In the genomic region with DNA sequence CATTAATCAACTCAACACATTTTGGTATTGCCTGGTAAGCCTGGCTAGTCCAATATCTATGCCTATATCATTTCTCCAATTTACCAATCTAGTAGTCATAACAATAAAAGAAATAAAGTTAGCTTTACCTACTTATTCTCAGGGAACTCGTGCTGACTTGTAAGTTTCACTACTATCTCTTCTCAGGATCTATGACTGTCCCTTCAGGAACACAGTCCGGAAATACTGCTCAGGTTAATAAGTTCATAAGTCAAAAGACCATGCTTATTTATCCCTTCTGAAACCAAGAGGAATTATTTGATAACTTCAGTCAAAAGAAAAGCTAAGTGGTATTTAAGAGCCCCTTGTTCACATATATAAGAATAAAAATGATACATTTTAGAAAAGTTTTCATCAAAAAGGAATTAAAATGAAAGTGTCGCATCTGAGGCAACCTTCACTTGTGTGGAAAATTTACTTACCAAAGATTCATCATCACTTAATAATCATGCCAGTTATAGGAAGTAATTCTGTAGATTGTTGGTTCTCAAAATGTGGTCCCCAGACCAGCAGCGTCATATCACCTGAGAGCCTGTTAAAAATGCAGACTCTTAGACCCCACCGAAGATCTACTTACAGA, we compare ENCODE assay signal across 1 cellular context.
TF ChIP-seq lines count a peak whose summit lies in the region.

No MANE protein-coding gene starts in this region.

TF ChIP-seq in K562, 482 proteins besides CTCF, POLR2A, EP300 and RAD21 (continued from another document and continues in another):
- TF ChIP-seq, protein P1, sequence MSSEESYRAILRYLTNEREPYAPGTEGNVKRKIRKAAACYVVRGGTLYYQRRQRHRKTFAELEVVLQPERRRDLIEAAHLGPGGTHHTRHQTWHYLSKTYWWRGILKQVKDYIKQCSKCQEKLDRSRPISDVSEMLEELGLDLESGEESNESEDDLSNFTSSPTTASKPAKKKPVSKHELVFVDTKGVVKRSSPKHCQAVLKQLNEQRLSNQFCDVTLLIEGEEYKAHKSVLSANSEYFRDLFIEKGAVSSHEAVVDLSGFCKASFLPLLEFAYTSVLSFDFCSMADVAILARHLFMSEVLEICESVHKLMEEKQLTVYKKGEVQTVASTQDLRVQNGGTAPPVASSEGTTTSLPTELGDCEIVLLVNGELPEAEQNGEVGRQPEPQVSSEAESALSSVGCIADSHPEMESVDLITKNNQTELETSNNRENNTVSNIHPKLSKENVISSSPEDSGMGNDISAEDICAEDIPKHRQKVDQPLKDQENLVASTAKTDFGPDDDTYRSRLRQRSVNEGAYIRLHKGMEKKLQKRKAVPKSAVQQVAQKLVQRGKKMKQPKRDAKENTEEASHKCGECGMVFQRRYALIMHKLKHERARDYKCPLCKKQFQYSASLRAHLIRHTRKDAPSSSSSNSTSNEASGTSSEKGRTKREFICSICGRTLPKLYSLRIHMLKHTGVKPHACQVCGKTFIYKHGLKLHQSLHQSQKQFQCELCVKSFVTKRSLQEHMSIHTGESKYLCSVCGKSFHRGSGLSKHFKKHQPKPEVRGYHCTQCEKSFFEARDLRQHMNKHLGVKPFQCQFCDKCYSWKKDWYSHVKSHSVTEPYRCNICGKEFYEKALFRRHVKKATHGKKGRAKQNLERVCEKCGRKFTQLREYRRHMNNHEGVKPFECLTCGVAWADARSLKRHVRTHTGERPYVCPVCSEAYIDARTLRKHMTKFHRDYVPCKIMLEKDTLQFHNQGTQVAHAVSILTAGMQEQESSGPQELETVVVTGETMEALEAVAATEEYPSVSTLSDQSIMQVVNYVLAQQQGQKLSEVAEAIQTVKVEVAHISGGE (CRISPR knock-in tag; IDR thresholded peaks at IDR 0.05), result peak in 1 of 3 experiments; percentile 38; a peak in 1 of 6 replicates
- no peak for TF ChIP-seq ZBTB1 (CRISPR knock-in tag; IDR thresholded peaks at IDR 0.05; ENCODE audit: borderline replicate concordance, low read depth)
- TF ChIP-seq, protein P2, sequence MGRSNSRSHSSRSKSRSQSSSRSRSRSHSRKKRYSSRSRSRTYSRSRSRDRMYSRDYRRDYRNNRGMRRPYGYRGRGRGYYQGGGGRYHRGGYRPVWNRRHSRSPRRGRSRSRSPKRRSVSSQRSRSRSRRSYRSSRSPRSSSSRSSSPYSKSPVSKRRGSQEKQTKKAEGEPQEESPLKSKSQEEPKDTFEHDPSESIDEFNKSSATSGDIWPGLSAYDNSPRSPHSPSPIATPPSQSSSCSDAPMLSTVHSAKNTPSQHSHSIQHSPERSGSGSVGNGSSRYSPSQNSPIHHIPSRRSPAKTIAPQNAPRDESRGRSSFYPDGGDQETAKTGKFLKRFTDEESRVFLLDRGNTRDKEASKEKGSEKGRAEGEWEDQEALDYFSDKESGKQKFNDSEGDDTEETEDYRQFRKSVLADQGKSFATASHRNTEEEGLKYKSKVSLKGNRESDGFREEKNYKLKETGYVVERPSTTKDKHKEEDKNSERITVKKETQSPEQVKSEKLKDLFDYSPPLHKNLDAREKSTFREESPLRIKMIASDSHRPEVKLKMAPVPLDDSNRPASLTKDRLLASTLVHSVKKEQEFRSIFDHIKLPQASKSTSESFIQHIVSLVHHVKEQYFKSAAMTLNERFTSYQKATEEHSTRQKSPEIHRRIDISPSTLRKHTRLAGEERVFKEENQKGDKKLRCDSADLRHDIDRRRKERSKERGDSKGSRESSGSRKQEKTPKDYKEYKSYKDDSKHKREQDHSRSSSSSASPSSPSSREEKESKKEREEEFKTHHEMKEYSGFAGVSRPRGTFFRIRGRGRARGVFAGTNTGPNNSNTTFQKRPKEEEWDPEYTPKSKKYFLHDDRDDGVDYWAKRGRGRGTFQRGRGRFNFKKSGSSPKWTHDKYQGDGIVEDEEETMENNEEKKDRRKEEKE (IDR thresholded peaks at IDR 0.05; ENCODE audit: borderline replicate concordance in 1 of 2, control insufficient read depth in 1 of 2, low read depth in 2 of 2, low read length in 1 of 2), result no peak
- TF ChIP-seq, protein P3, sequence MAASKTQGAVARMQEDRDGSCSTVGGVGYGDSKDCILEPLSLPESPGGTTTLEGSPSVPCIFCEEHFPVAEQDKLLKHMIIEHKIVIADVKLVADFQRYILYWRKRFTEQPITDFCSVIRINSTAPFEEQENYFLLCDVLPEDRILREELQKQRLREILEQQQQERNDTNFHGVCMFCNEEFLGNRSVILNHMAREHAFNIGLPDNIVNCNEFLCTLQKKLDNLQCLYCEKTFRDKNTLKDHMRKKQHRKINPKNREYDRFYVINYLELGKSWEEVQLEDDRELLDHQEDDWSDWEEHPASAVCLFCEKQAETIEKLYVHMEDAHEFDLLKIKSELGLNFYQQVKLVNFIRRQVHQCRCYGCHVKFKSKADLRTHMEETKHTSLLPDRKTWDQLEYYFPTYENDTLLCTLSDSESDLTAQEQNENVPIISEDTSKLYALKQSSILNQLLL (CRISPR knock-in tag; IDR thresholded peaks at IDR 0.05; ENCODE audit: borderline replicate concordance), result no peak
- TF ChIP-seq CHD4 (IDR thresholded peaks at IDR 0.05; ENCODE audit: insufficient read depth, insufficient replicate concordance, low read depth, low read length, poor library complexity, severe bottlenecking), result no peak
- TF ChIP-seq ZSCAN32 (CRISPR knock-in tag; IDR thresholded peaks at IDR 0.05), result no peak
- TF ChIP-seq SMARCA4 (IDR thresholded peaks at IDR 0.05), result peak; percentile 74
- peak; percentile 17 for TF ChIP-seq TBP (optimal IDR thresholded peaks at IDR 0.05; ENCODE audit: low read depth, low read length)
- no peak for TF ChIP-seq MAFF (IDR thresholded peaks at IDR 0.05; ENCODE audit: low read length)
- TF ChIP-seq POLR2G (IDR thresholded peaks at IDR 0.05; ENCODE audit: low read depth, low read length), result no peak
- TF ChIP-seq POLR2H (tag; IDR thresholded peaks at IDR 0.05; ENCODE audit: low read depth), result no peak
- TF ChIP-seq, protein P4, sequence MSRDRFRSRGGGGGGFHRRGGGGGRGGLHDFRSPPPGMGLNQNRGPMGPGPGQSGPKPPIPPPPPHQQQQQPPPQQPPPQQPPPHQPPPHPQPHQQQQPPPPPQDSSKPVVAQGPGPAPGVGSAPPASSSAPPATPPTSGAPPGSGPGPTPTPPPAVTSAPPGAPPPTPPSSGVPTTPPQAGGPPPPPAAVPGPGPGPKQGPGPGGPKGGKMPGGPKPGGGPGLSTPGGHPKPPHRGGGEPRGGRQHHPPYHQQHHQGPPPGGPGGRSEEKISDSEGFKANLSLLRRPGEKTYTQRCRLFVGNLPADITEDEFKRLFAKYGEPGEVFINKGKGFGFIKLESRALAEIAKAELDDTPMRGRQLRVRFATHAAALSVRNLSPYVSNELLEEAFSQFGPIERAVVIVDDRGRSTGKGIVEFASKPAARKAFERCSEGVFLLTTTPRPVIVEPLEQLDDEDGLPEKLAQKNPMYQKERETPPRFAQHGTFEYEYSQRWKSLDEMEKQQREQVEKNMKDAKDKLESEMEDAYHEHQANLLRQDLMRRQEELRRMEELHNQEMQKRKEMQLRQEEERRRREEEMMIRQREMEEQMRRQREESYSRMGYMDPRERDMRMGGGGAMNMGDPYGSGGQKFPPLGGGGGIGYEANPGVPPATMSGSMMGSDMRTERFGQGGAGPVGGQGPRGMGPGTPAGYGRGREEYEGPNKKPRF (IDR thresholded peaks at IDR 0.05; ENCODE audit: low read depth, low read length), result no peak
- TF ChIP-seq NFATC3 (IDR thresholded peaks at IDR 0.05), result no peak
- TF ChIP-seq MEF2D (tag; conservative IDR thresholded peaks at IDR 0.05; ENCODE audit: low read depth), result no peak
- TF ChIP-seq HEY1 (CRISPR knock-in tag; IDR thresholded peaks at IDR 0.05; ENCODE audit: borderline replicate concordance), result no peak
- no peak for TF ChIP-seq ZNF354B (CRISPR knock-in tag; IDR thresholded peaks at IDR 0.05)
- no peak for TF ChIP-seq ADNP (tag; IDR thresholded peaks at IDR 0.05)
- TF ChIP-seq RBM14 (IDR thresholded peaks at IDR 0.05; ENCODE audit: borderline replicate concordance, insufficient read depth, low read depth, low read length), result no peak
- TF ChIP-seq ZNF717 (CRISPR knock-in tag; IDR thresholded peaks at IDR 0.05), result no peak
- no peak for TF ChIP-seq ZC3H8 (IDR thresholded peaks at IDR 0.05)
- TF ChIP-seq SMARCA5 (IDR thresholded peaks at IDR 0.05), result no peak
- TF ChIP-seq SRSF7 (optimal IDR thresholded peaks at IDR 0.05; ENCODE audit: low read depth, low read length), result no peak
- TF ChIP-seq, protein P5, sequence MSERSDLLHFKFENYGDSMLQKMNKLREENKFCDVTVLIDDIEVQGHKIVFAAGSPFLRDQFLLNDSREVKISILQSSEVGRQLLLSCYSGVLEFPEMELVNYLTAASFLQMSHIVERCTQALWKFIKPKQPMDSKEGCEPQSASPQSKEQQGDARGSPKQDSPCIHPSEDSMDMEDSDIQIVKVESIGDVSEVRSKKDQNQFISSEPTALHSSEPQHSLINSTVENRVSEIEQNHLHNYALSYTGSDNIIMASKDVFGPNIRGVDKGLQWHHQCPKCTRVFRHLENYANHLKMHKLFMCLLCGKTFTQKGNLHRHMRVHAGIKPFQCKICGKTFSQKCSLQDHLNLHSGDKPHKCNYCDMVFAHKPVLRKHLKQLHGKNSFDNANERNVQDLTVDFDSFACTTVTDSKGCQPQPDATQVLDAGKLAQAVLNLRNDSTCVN (CRISPR knock-in tag; IDR thresholded peaks at IDR 0.05), result no peak
- TF ChIP-seq SIRT6 (IDR thresholded peaks at IDR 0.05; ENCODE audit: low read depth, low read length), result no peak
- no peak for TF ChIP-seq ZBED1 (IDR thresholded peaks at IDR 0.05)
- TF ChIP-seq ARID1B (IDR thresholded peaks at IDR 0.05), result peak; percentile 70
- TF ChIP-seq, protein P6, sequence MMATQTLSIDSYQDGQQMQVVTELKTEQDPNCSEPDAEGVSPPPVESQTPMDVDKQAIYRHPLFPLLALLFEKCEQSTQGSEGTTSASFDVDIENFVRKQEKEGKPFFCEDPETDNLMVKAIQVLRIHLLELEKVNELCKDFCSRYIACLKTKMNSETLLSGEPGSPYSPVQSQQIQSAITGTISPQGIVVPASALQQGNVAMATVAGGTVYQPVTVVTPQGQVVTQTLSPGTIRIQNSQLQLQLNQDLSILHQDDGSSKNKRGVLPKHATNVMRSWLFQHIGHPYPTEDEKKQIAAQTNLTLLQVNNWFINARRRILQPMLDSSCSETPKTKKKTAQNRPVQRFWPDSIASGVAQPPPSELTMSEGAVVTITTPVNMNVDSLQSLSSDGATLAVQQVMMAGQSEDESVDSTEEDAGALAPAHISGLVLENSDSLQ (IDR thresholded peaks at IDR 0.05), result no peak
- TF ChIP-seq FOXK2 (conservative IDR thresholded peaks at IDR 0.05 in 1 of 2, IDR thresholded peaks at IDR 0.05 in 1 of 2; ENCODE audit: low read depth in 2 of 2), result no peak
- TF ChIP-seq, protein P7, sequence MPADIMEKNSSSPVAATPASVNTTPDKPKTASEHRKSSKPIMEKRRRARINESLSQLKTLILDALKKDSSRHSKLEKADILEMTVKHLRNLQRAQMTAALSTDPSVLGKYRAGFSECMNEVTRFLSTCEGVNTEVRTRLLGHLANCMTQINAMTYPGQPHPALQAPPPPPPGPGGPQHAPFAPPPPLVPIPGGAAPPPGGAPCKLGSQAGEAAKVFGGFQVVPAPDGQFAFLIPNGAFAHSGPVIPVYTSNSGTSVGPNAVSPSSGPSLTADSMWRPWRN (IDR thresholded peaks at IDR 0.05; ENCODE audit: low read depth), result no peak
- TF ChIP-seq POLR2B (IDR thresholded peaks at IDR 0.05; ENCODE audit: low read depth, partially characterized antibody), result no peak
- no peak for TF ChIP-seq HMGN3 (IDR thresholded peaks at IDR 0.05; ENCODE audit: borderline replicate concordance, extremely low read depth, insufficient read length, low read depth, low read length)
- no peak for TF ChIP-seq MTF1 (CRISPR knock-in tag; IDR thresholded peaks at IDR 0.05; ENCODE audit: borderline replicate concordance)
- peak; percentile 38; the same call in 1 of the 2 replicates for TF ChIP-seq ELF1 (tag; IDR thresholded peaks at IDR 0.05)
- no peak for TF ChIP-seq PYGO2 (tag; IDR thresholded peaks at IDR 0.05)
- no peak for TF ChIP-seq ARID2 (IDR thresholded peaks at IDR 0.05)
- no peak for TF ChIP-seq SAFB (IDR thresholded peaks at IDR 0.05; ENCODE audit: borderline replicate concordance, low read depth, low read length)
- TF ChIP-seq RCOR1 (IDR thresholded peaks at IDR 0.05; ENCODE audit: borderline replicate concordance in 1 of 2, low read depth in 2 of 2, low read length in 2 of 2), result no peak
- TF ChIP-seq, protein P8, sequence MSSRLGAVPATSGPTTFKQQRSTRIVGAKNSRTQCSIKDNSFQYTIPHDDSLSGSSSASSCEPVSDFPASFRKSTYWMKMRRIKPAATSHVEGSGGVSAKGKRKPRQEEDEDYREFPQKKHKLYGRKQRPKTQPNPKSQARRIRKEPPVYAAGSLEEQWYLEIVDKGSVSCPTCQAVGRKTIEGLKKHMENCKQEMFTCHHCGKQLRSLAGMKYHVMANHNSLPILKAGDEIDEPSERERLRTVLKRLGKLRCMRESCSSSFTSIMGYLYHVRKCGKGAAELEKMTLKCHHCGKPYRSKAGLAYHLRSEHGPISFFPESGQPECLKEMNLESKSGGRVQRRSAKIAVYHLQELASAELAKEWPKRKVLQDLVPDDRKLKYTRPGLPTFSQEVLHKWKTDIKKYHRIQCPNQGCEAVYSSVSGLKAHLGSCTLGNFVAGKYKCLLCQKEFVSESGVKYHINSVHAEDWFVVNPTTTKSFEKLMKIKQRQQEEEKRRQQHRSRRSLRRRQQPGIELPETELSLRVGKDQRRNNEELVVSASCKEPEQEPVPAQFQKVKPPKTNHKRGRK (tag; IDR thresholded peaks at IDR 0.05), result no peak
- TF ChIP-seq BRD9 (IDR thresholded peaks at IDR 0.05; ENCODE audit: low read depth, partially characterized antibody), result no peak
- TF ChIP-seq, protein P9, sequence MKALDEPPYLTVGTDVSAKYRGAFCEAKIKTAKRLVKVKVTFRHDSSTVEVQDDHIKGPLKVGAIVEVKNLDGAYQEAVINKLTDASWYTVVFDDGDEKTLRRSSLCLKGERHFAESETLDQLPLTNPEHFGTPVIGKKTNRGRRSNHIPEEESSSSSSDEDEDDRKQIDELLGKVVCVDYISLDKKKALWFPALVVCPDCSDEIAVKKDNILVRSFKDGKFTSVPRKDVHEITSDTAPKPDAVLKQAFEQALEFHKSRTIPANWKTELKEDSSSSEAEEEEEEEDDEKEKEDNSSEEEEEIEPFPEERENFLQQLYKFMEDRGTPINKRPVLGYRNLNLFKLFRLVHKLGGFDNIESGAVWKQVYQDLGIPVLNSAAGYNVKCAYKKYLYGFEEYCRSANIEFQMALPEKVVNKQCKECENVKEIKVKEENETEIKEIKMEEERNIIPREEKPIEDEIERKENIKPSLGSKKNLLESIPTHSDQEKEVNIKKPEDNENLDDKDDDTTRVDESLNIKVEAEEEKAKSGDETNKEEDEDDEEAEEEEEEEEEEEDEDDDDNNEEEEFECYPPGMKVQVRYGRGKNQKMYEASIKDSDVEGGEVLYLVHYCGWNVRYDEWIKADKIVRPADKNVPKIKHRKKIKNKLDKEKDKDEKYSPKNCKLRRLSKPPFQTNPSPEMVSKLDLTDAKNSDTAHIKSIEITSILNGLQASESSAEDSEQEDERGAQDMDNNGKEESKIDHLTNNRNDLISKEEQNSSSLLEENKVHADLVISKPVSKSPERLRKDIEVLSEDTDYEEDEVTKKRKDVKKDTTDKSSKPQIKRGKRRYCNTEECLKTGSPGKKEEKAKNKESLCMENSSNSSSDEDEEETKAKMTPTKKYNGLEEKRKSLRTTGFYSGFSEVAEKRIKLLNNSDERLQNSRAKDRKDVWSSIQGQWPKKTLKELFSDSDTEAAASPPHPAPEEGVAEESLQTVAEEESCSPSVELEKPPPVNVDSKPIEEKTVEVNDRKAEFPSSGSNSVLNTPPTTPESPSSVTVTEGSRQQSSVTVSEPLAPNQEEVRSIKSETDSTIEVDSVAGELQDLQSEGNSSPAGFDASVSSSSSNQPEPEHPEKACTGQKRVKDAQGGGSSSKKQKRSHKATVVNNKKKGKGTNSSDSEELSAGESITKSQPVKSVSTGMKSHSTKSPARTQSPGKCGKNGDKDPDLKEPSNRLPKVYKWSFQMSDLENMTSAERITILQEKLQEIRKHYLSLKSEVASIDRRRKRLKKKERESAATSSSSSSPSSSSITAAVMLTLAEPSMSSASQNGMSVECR (CRISPR knock-in tag; IDR thresholded peaks at IDR 0.05), result no peak
- TF ChIP-seq NONO (IDR thresholded peaks at IDR 0.05; ENCODE audit: low read depth in 2 of 2, low read length in 1 of 2), result no peak
- TF ChIP-seq SMC3 (conservative IDR thresholded peaks at IDR 0.05; ENCODE audit: insufficient read depth, low read depth, low read length), result no peak
- no peak for TF ChIP-seq TAF7 (tag; IDR thresholded peaks at IDR 0.05)
